Comparison of ENCODE assay signal across 1 cellular context in genomic region chr1:147669475-147670318, GRCh38.
A peak's percentile ranks its signal among the peaks of the same experiment; 100 is the strongest.
TF ChIP-seq lines count a peak whose summit lies in the region.

No MANE protein-coding gene starts in this region.

TF ChIP-seq in HepG2, 621 proteins besides CTCF, POLR2A, EP300 and RAD21 (continued from another document and continues in another):
- TF ChIP-seq NFE2L1 (CRISPR knock-in tag; IDR thresholded peaks at IDR 0.05; ENCODE audit: borderline replicate concordance) (no peak), ZNF761 (CRISPR knock-in tag; conservative IDR thresholded peaks at IDR 0.05) (peak; percentile 69; the same call in 1 of the 2 replicates), PRDM10 (CRISPR knock-in tag; IDR thresholded peaks at IDR 0.05; ENCODE audit: low read depth) (no peak), ZFP90 (CRISPR knock-in tag; IDR thresholded peaks at IDR 0.05; ENCODE audit: borderline replicate concordance) (no peak; the same call in 1 of the 2 replicates), HMGXB3 (CRISPR knock-in tag; IDR thresholded peaks at IDR 0.05; ENCODE audit: borderline replicate concordance) (no peak), MYNN (CRISPR knock-in tag; IDR thresholded peaks at IDR 0.05; ENCODE audit: low read depth) (no peak), ZNF350 (CRISPR knock-in tag; IDR thresholded peaks at IDR 0.05; ENCODE audit: borderline replicate concordance, low read depth) (no peak), MXD1 (CRISPR knock-in tag; IDR thresholded peaks at IDR 0.05) (no peak; the same call in 1 of the 2 replicates), ZNF749 (CRISPR knock-in tag; IDR thresholded peaks at IDR 0.05; ENCODE audit: borderline replicate concordance) (no peak), ZNF251 (CRISPR knock-in tag; IDR thresholded peaks at IDR 0.05) (no peak), ISX (CRISPR knock-in tag; conservative IDR thresholded peaks at IDR 0.05) (no peak), ASH2L (IDR thresholded peaks at IDR 0.05; ENCODE audit: insufficient read length, low read depth, low read length) (peak; percentile 8), ZNF232 (CRISPR knock-in tag; IDR thresholded peaks at IDR 0.05; ENCODE audit: borderline replicate concordance) (no peak), SNRNP70 (IDR thresholded peaks at IDR 0.05; ENCODE audit: low read depth, low read length) (no peak), XRCC5 (optimal IDR thresholded peaks at IDR 0.05; ENCODE audit: low read length) (no peak), RBM22 (optimal IDR thresholded peaks at IDR 0.05; ENCODE audit: low read length) (no peak), PITX1 (CRISPR knock-in tag; IDR thresholded peaks at IDR 0.05) (peak; percentile 19; the same call in 1 of the 2 replicates), HOXD1 (CRISPR knock-in tag; IDR thresholded peaks at IDR 0.05) (peak; percentile 47), ZKSCAN8 (CRISPR knock-in tag; IDR thresholded peaks at IDR 0.05; ENCODE audit: borderline replicate concordance) (no peak), ZGPAT (CRISPR knock-in tag; IDR thresholded peaks at IDR 0.05) (peak; percentile 51; the same call in 1 of the 2 replicates), ELK4 (CRISPR knock-in tag; IDR thresholded peaks at IDR 0.05; ENCODE audit: borderline replicate concordance) (no peak), ARID4A (CRISPR knock-in tag; IDR thresholded peaks at IDR 0.05; ENCODE audit: borderline replicate concordance) (peak; percentile 58; the same call in 1 of the 2 replicates), ZNF775 (CRISPR knock-in tag; IDR thresholded peaks at IDR 0.05; ENCODE audit: borderline replicate concordance) (peak; percentile 91), PHF20 (CRISPR knock-in tag; IDR thresholded peaks at IDR 0.05) (peak; percentile 51; the same call in 1 of the 2 replicates), NRL (CRISPR knock-in tag; IDR thresholded peaks at IDR 0.05; ENCODE audit: borderline replicate concordance) (no peak), GPBP1L1 (CRISPR knock-in tag; IDR thresholded peaks at IDR 0.05) (no peak), ATF2 (CRISPR knock-in tag; IDR thresholded peaks at IDR 0.05) (no peak; the same call in 1 of the 2 replicates), ZNF143 (CRISPR knock-in tag; IDR thresholded peaks at IDR 0.05) (no peak), IRF2 (CRISPR knock-in tag; IDR thresholded peaks at IDR 0.05) (no peak), POLR2AphosphoS2 (IDR thresholded peaks at IDR 0.05; ENCODE audit: low read depth, low read length) (no peak), PATZ1 (CRISPR knock-in tag; IDR thresholded peaks at IDR 0.05) (0 out of 2 replicates have a peak, but pooled peaks have one; percentile 8), PCBP2 (optimal IDR thresholded peaks at IDR 0.05; ENCODE audit: low read depth, low read length, poor library complexity, severe bottlenecking) (no peak), NAIF1 (CRISPR knock-in tag; IDR thresholded peaks at IDR 0.05; ENCODE audit: borderline replicate concordance) (no peak), MED13 (CRISPR knock-in tag; IDR thresholded peaks at IDR 0.05) (no peak), ZNF816 (CRISPR knock-in tag; IDR thresholded peaks at IDR 0.05; ENCODE audit: borderline replicate concordance) (0 out of 2 replicates have a peak, but pooled peaks have one; percentile 92), ZNF879 (CRISPR knock-in tag; IDR thresholded peaks at IDR 0.05) (no peak; the same call in 1 of the 2 replicates), ZNF260 (CRISPR knock-in tag; IDR thresholded peaks at IDR 0.05; ENCODE audit: borderline replicate concordance, low read depth) (no peak)
